In genomic region chr17:50161911-50162288, GRCh38 we compare ENCODE assay signal across 9 cellular contexts. TPM values are rescaled to one million over a fixed set of nuclear protein-coding genes. Genes with fewer than 3 reads are reported as not detected.
DNase-seq lines count a peak whose midpoint lies in the region; ATAC-seq and TF ChIP-seq lines count a peak whose summit lies in the region.
"Had no signal": no experiment of that assay in that cellular context is flagged by ENCODE, and none has a peak within 500 bp of the region (broad histone marks: within the 10 kb centered on the region; RNA-seq: fewer than 3 reads in every experiment).

No MANE protein-coding gene starts in this region.

- H3K36me3 Mint-ChIP-seq in T-helper 1 cell treated with Interleukin-12 subunit alpha and Interleukin-12 subunit beta and Interleukin-4 antibody, amounts not matched to agents 30 μg/mL and 1 μg/mL, for 36 hours (ENCODE audit: low read depth) = peaks cover 7% of the 10 kb centered on the region
- no peaks in the 10 kb centered on the region for H3K36me3 Mint-ChIP-seq in activated CD8-positive, alpha-beta T cell treated with anti-CD3 and anti-CD28 coated beads for 36 hours (ENCODE audit: low read depth)
- H3K36me3 Mint-ChIP-seq in stimulated activated effector memory CD8-positive, alpha-beta T cell treated with anti-CD3 and anti-CD28 coated beads, Interleukin-12 subunit alpha, Interleukin-12 subunit beta, amount 100 ng/mL, for 72 hours = no peaks in the 10 kb centered on the region

- DNase-seq in T-helper 1 cell = no peak
- no peak for DNase-seq in activated CD8-positive, alpha-beta T cell treated with anti-CD3 and anti-CD28 coated beads for 36 hours
- no peak for DNase-seq in stimulated activated effector memory CD8-positive, alpha-beta T cell treated with anti-CD3 and anti-CD28 coated beads, Interleukin-12 subunit alpha, Interleukin-12 subunit beta, amount 100 ng/mL, for 72 hours (ENCODE audit: low spot score in 2 of 2)
- no peak for DNase-seq in putamen (ENCODE audit: low spot score)
- no peak for DNase-seq in pons (ENCODE audit: low spot score)

- peaks cover 18% of the 10 kb centered on the region for H3K27me3 ChIP-seq in iPS-15b (ENCODE audit: control insufficient read depth, insufficient read depth, low read length)

- TF ChIP-seq CTCF in activated CD8-positive, alpha-beta T cell treated with anti-CD3 and anti-CD28 coated beads for 36 hours (IDR thresholded peaks at IDR 0.05) = no peak

- H3K27ac Mint-ChIP-seq in T-helper 1 cell treated with Interleukin-12 subunit alpha and Interleukin-12 subunit beta and Interleukin-4 antibody, amounts not matched to agents 30 μg/mL and 1 μg/mL, for 36 hours = peak overlapping the region; percentile 91
- peak overlapping the region; percentile 97 for H3K27ac Mint-ChIP-seq in activated CD8-positive, alpha-beta T cell treated with anti-CD3 and anti-CD28 coated beads for 36 hours
- H3K27ac Mint-ChIP-seq in stimulated activated effector memory CD8-positive, alpha-beta T cell treated with anti-CD3 and anti-CD28 coated beads, Interleukin-12 subunit alpha, Interleukin-12 subunit beta, amount 100 ng/mL, for 72 hours = peak overlapping the region; percentile 66

- H3K9me3 Mint-ChIP-seq in T-helper 1 cell treated with Interleukin-12 subunit alpha and Interleukin-12 subunit beta and Interleukin-4 antibody, amounts not matched to agents 30 μg/mL and 1 μg/mL, for 36 hours = peaks cover 9% of the 10 kb centered on the region
- no peaks in the 10 kb centered on the region for H3K9me3 Mint-ChIP-seq in activated CD8-positive, alpha-beta T cell treated with anti-CD3 and anti-CD28 coated beads for 36 hours
- no peaks in the 10 kb centered on the region for H3K9me3 Mint-ChIP-seq in stimulated activated effector memory CD8-positive, alpha-beta T cell treated with anti-CD3 and anti-CD28 coated beads, Interleukin-12 subunit alpha, Interleukin-12 subunit beta, amount 100 ng/mL, for 72 hours

- H3K4me1 ChIP-seq in iPS-15b (ENCODE audit: control insufficient read depth, insufficient read depth, low read length) = peaks cover 3% of the 10 kb centered on the region

- peaks cover 30% of the 10 kb centered on the region for H3K4me1 Mint-ChIP-seq in T-helper 1 cell treated with Interleukin-12 subunit alpha and Interleukin-12 subunit beta and Interleukin-4 antibody, amounts not matched to agents 30 μg/mL and 1 μg/mL, for 36 hours (ENCODE audit: low read depth)
- peaks cover 44% of the 10 kb centered on the region for H3K4me1 Mint-ChIP-seq in activated CD8-positive, alpha-beta T cell treated with anti-CD3 and anti-CD28 coated beads for 36 hours (ENCODE audit: low read depth)
- H3K4me1 Mint-ChIP-seq in stimulated activated effector memory CD8-positive, alpha-beta T cell treated with anti-CD3 and anti-CD28 coated beads, Interleukin-12 subunit alpha, Interleukin-12 subunit beta, amount 100 ng/mL, for 72 hours = peaks cover 24% of the 10 kb centered on the region

- intact Hi-C loops in activated CD8-positive, alpha-beta T cell treated with anti-CD3 and anti-CD28 coated beads for 36 hours (cut with micrococcal nuclease) = loop anchor here (10.0 kb wide), 1 partner anchor 47 kb away; no protein-coding TSS in a partner anchor

- H3K4me3 ChIP-seq in iPS-15b (ENCODE audit: low read depth, low read length) = peak overlapping the region; percentile 48

- peaks cover 6% of the 10 kb centered on the region for H3K27me3 Mint-ChIP-seq in T-helper 1 cell treated with Interleukin-12 subunit alpha and Interleukin-12 subunit beta and Interleukin-4 antibody, amounts not matched to agents 30 μg/mL and 1 μg/mL, for 36 hours (ENCODE audit: low read depth)
- H3K27me3 Mint-ChIP-seq in activated CD8-positive, alpha-beta T cell treated with anti-CD3 and anti-CD28 coated beads for 36 hours = no peaks in the 10 kb centered on the region

- H3K4me3 Mint-ChIP-seq in T-helper 1 cell treated with Interleukin-12 subunit alpha and Interleukin-12 subunit beta and Interleukin-4 antibody, amounts not matched to agents 30 μg/mL and 1 μg/mL, for 36 hours = peak overlapping the region; percentile 68
- peak overlapping the region; percentile 65 for H3K4me3 Mint-ChIP-seq in activated CD8-positive, alpha-beta T cell treated with anti-CD3 and anti-CD28 coated beads for 36 hours
- peak overlapping the region; percentile 64 for H3K4me3 Mint-ChIP-seq in stimulated activated effector memory CD8-positive, alpha-beta T cell treated with anti-CD3 and anti-CD28 coated beads, Interleukin-12 subunit alpha, Interleukin-12 subunit beta, amount 100 ng/mL, for 72 hours

- POLR2A ChIA-PET in activated CD8-positive, alpha-beta T cell treated with anti-CD3 and anti-CD28 coated beads for 36 hours (lab: Charles Lee) = interaction anchor here (0.8 to 2.8 kb wide), 10 partner anchors 12 to 184 kb away, joined by 3 to 64 read pairs (median 5); partner anchors contain the start of genes PPP1R9B and XYLT2

- CTCF ChIA-PET in activated CD8-positive, alpha-beta T cell treated with anti-CD3 and anti-CD28 coated beads for 36 hours (lab: Charles Lee) = interaction anchor here (0.8 to 2.8 kb wide), 24 partner anchors 8 to 235 kb away, joined by 3 to 102 read pairs (median 5); partner anchors contain the start of genes COL1A1, LRRC59, PDK2 and PPP1R9B

- no peaks in the 10 kb centered on the region for H3K36me3 ChIP-seq in iPS-15b (ENCODE audit: control insufficient read depth, insufficient read depth, low read length)

- no peaks in the 10 kb centered on the region for H3K9me3 ChIP-seq in iPS-15b (ENCODE audit: control insufficient read depth, insufficient read depth, low read length)

- H3K9ac ChIP-seq in iPS-15b (ENCODE audit: low read depth, low read length) = no peak overlapping the region

- no peak for ATAC-seq in activated CD8-positive, alpha-beta T cell treated with anti-CD3 and anti-CD28 coated beads for 36 hours
- ATAC-seq in stimulated activated effector memory CD8-positive, alpha-beta T cell treated with anti-CD3 and anti-CD28 coated beads, Interleukin-12 subunit alpha, Interleukin-12 subunit beta, amount 100 ng/mL, for 72 hours = no peak
- no peak for ATAC-seq in HG03280 (IDR thresholded peaks at IDR 0.05; ENCODE audit: unreplicated experiment)

RNA-seq across cellular contexts. Expression of gene SGCA, which starts 3.9 kb away (rescaled TPM):
- total RNA-seq in activated CD8-positive, alpha-beta T cell treated with anti-CD3 and anti-CD28 coated beads for 36 hours = under 1 TPM in 1 of 2 experiments, not detected in 1; 0.34 TPM
- total RNA-seq: SK-MEL-5 had no signal

RNA-seq across cellular contexts. Expression of gene PPP1R9B, which starts 11.4 kb away (rescaled TPM):
- 10 to 100 TPM; 52.4 to 56.4 TPM for total RNA-seq in activated CD8-positive, alpha-beta T cell treated with anti-CD3 and anti-CD28 coated beads for 36 hours

RNA-seq across cellular contexts. Expression of gene SAMD14, which starts 31.9 kb away (rescaled TPM):
- 1 to 10 TPM in 1 of 2 experiments, under 1 TPM in 1; 0.47 to 1.3 TPM for total RNA-seq in activated CD8-positive, alpha-beta T cell treated with anti-CD3 and anti-CD28 coated beads for 36 hours

RNA-seq across cellular contexts. Expression of gene COL1A1, which starts 39.5 kb away (rescaled TPM):
- 1 to 10 TPM in 1 of 2 experiments, under 1 TPM in 1; 0.92 to 1.0 TPM for total RNA-seq in activated CD8-positive, alpha-beta T cell treated with anti-CD3 and anti-CD28 coated beads for 36 hours
